ENCODE assay signal across 1 cellular context in the genomic region with DNA sequence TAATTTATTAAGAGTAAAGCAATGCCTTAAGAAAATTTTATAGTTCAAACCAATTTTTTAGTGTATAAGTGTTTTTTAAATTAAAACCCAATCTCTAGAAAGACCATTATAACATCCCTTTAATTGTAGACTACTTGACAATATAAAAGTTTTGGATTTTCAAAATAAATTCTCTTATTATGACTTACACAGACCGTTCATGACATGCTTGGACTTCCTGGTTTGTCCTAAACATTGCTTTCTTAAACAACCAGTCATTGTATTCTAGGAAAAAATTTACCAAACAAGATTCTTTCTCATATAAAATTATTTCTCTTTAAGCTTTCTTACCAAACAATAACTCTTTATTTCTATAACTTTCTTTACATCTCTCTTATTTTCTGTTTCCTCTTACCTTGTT.
TF ChIP-seq lines count a peak whose summit lies in the region.

No MANE protein-coding gene starts in this region.

TF ChIP-seq in HEK293, 187 proteins besides CTCF, POLR2A, EP300 and RAD21 (continued from another document):
- TF ChIP-seq, protein P1, sequence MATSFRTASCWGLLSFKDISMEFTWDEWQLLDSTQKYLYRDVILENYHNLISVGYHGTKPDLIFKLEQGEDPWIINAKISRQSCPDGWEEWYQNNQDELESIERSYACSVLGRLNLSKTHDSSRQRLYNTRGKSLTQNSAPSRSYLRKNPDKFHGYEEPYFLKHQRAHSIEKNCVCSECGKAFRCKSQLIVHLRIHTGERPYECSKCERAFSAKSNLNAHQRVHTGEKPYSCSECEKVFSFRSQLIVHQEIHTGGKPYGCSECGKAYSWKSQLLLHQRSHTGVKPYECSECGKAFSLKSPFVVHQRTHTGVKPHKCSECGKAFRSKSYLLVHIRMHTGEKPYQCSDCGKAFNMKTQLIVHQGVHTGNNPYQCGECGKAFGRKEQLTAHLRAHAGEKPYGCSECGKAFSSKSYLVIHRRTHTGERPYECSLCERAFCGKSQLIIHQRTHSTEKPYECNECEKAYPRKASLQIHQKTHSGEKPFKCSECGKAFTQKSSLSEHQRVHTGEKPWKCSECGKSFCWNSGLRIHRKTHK (tag by site-specific recombination; IDR thresholded peaks at IDR 0.05) = no peak
- no peak for TF ChIP-seq ZFHX2 (tag by site-specific recombination; conservative IDR thresholded peaks at IDR 0.05)
- TF ChIP-seq ZNF184 (tag by site-specific recombination; IDR thresholded peaks at IDR 0.05) = no peak
- TF ChIP-seq, protein P2, sequence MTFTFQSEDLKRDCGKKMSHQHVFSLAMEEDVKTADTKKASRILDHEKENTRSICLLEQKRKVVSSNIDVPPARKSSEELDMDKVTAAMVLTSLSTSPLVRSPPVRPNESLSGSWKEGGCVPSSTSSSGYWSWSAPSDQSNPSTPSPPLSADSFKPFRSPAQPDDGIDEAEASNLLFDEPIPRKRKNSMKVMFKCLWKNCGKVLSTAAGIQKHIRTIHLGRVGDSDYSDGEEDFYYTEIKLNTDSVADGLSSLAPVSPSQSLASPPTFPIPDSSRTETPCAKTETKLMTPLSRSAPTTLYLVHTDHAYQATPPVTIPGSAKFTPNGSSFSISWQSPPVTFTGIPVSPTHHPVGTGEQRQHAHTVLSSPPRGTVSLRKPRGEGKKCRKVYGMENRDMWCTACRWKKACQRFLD (tag by site-specific recombination; IDR thresholded peaks at IDR 0.05) = no peak
